Comparison of ENCODE assay signal across 2 cellular contexts in genomic region chr2:33583194-33583938, GRCh38.
TF ChIP-seq lines count a peak whose summit lies in the region.

No MANE protein-coding gene starts in this region.

TF ChIP-seq in GM23338, 12 proteins besides CTCF, POLR2A, EP300 and RAD21:
- TF ChIP-seq NANOG (IDR thresholded peaks at IDR 0.05; ENCODE audit: borderline replicate concordance) (peak; percentile 56; the same call in 1 of the 2 replicates), ETS1 (IDR thresholded peaks at IDR 0.05) (no peak), CREB1 (CRISPR knock-in tag; IDR thresholded peaks at IDR 0.05; ENCODE audit: low read depth) (no peak), EZH2phosphoT487 (IDR thresholded peaks at IDR 0.05; ENCODE audit: unreplicated experiment) (no peak), STAT1 (IDR thresholded peaks at IDR 0.05; ENCODE audit: unreplicated experiment) (no peak)

TF ChIP-seq in GM12878, 131 proteins besides CTCF, POLR2A, EP300 and RAD21:
- TF ChIP-seq CBX5 (IDR thresholded peaks at IDR 0.05; ENCODE audit: low read depth) (no peak), RUNX3 (IDR thresholded peaks at IDR 0.05; ENCODE audit: low read length) (peak; percentile 30; the same call in 1 of the 2 replicates), RELB (IDR thresholded peaks at IDR 0.05; ENCODE audit: low read depth) (peak; percentile 37; the same call in 1 of the 2 replicates), FOXM1 (IDR thresholded peaks at IDR 0.05; ENCODE audit: low read depth, low read length) (0 out of 2 replicates have a peak, but pooled peaks have one; percentile 63), CREB1 (IDR thresholded peaks at IDR 0.05; ENCODE audit: low read depth) (0 out of 2 replicates have a peak, but pooled peaks have one; percentile 31), ZNF384 (IDR thresholded peaks at IDR 0.05; ENCODE audit: borderline replicate concordance, low read depth, low read length) (peak; percentile 52; the same call in 1 of the 2 replicates), SMC3 (IDR thresholded peaks at IDR 0.05; ENCODE audit: borderline replicate concordance, low read length) (peak; percentile 88), ZBED1 (IDR thresholded peaks at IDR 0.05; ENCODE audit: borderline replicate concordance) (no peak)
